9 cellular contexts compared by ENCODE assay signal in genomic region chr1:214898718-214899117, GRCh38.
"Had no signal": no experiment of that assay in that cellular context is flagged by ENCODE, and none has a peak within 500 bp of the region (broad histone marks: within the 10 kb centered on the region; RNA-seq: fewer than 3 reads in every experiment).

No MANE protein-coding gene starts in this region.

- H3K4me3 ChIP-seq: GM23338, HAP-1 had no signal

- ATAC-seq: HCT116 had no signal

- H3K36me3 ChIP-seq: HAP-1 had no signal

- H3K9ac ChIP-seq: KMS-11 had no signal

- FAIRE-seq: H1, H54, HTR-8/SVneo had no signal

- H3K4me3 Mint-ChIP-seq: GM23338 had no signal

- DNase-seq: Karpas-422, KBM-7 had no signal

- H3K4me1 Mint-ChIP-seq: GM23338 had no signal

- H3K4me2 ChIP-seq: GM23338, KMS-11 had no signal

- H3K9me3 Mint-ChIP-seq: GM23338 had no signal

- H3K27ac ChIP-seq: KMS-11 had no signal

- H3K9me3 ChIP-seq: HAP-1 had no signal
